ENCODE assay signal across 38 cellular contexts in genomic region chr11:61935861-61936260, GRCh38. TPM values are rescaled to one million over a fixed set of nuclear protein-coding genes. Genes with fewer than 3 reads are reported as not detected.
DNase-seq lines count a peak whose midpoint lies in the region; ATAC-seq, FAIRE-seq and TF ChIP-seq lines count a peak whose summit lies in the region.
"Had no signal": no experiment of that assay in that cellular context is flagged by ENCODE, and none has a peak within 500 bp of the region (broad histone marks: within the 10 kb centered on the region; RNA-seq: fewer than 3 reads in every experiment).

No MANE protein-coding gene starts in this region.

- no peak overlapping the region for H3K4me2 ChIP-seq in K562 (ENCODE audit: insufficient read depth, low read length)
- H3K4me2 ChIP-seq: A549; BLaER1; BLaER1 treated with 17β-estradiol and CSF1 and Interleukin-3, amounts not matched to agents 10 nM and 100 nM had no signal

- in situ Hi-C loops in K562 (cut with MboI) (no loop called here), brain microvascular endothelial cell (cut with HindIII; ENCODE audit: low pct_ligation_motif_present, low sequenced_read_pairs) (no loop called here)

- no peak for TF ChIP-seq EP300 in K562 (IDR thresholded peaks at IDR 0.05; ENCODE audit: low read length)

- no TSS peak for BruUV-seq in K562 (replicated peaks; lab: Mats Ljungman, UMichigan)

- no peak for TF ChIP-seq POLR2A in K562 (conservative IDR thresholded peaks at IDR 0.05)

- 6% methylated on average over 2 of the region's 2 CpGs for WGBS in K562 (ENCODE audit: insufficient coverage, low coverage, missing lambda C conversion rate)

- H4K20me1 ChIP-seq in K562 (replicated peaks; ENCODE audit: control insufficient read depth, insufficient read depth, low read length): no peaks in the 10 kb centered on the region
- H4K20me1 ChIP-seq: BLaER1; BLaER1 treated with 17β-estradiol and CSF1 and Interleukin-3, amounts not matched to agents 10 nM and 100 nM had no signal

- peak; percentile 47 for FAIRE-seq in G401.6 (lab: Jason Lieb, UNC)
- FAIRE-seq in K562 (lab: Jason Lieb, UNC): no peak
- FAIRE-seq in frontal cortex (lab: Jason Lieb, UNC): peak; percentile 42
- FAIRE-seq: A204.1, A549, D721Med had no signal

- no peak overlapping the region for H3K4me3 ChIP-seq in HEK293 (ENCODE audit: low read depth, low read length)
- H3K4me3 ChIP-seq in K562: no peak overlapping the region
- H3K4me3 ChIP-seq in brain microvascular endothelial cell (ENCODE audit: low read depth, low read length): no peak overlapping the region
- H3K4me3 ChIP-seq: A549; BLaER1; BLaER1 treated with 17β-estradiol and CSF1 and Interleukin-3, amounts not matched to agents 10 nM and 100 nM had no signal

- no peak overlapping the region for H3K9ac ChIP-seq in K562 (ENCODE audit: insufficient read depth in 1 of 2, low read depth in 2 of 2, low read length in 2 of 2)
- H3K9ac ChIP-seq: BLaER1; BLaER1 treated with 17β-estradiol and CSF1 and Interleukin-3, amounts not matched to agents 10 nM and 100 nM had no signal

- H3K27ac ChIP-seq in HEK293 (ENCODE audit: extremely low read depth, low read depth, low read length) (no peak overlapping the region), K562 (ENCODE audit: extremely low read depth, low read depth, low read length) (no peak overlapping the region), brain microvascular endothelial cell (no peak overlapping the region)
- H3K27ac ChIP-seq: 22Rv1; A549; BLaER1; BLaER1 treated with 17β-estradiol and CSF1 and Interleukin-3, amounts not matched to agents 10 nM and 100 nM; C4-2B had no signal

- H3K36me3 ChIP-seq in HEK293 (ENCODE audit: control insufficient read depth in 2 of 2, insufficient read depth in 1 of 2, low read length in 2 of 2): no peaks in the 10 kb centered on the region
- no peaks in the 10 kb centered on the region for H3K36me3 ChIP-seq in K562 (ENCODE audit: control insufficient read depth, insufficient read depth, low read length)
- H3K36me3 ChIP-seq in brain microvascular endothelial cell (replicated peaks): no peaks in the 10 kb centered on the region
- H3K36me3 ChIP-seq: BE2C; BLaER1; BLaER1 treated with 17β-estradiol and CSF1 and Interleukin-3, amounts not matched to agents 10 nM and 100 nM had no signal

- DNase-seq in K562 (ENCODE audit: extremely low read depth in 1 of 4, low spot score in 3 of 4) (no peak), frontal cortex (ENCODE audit: low spot score in 2 of 2) (no peak), brain microvascular endothelial cell (no peak), GM20000 (ENCODE audit: low spot score) (no peak), GM10266 (ENCODE audit: extremely low spot score) (no peak)
- DNase-seq: 8988T; ACHN; AML-193; BE2C; C1 segment of cervical spinal cord; Caco-2; Calu3; CD4-positive, alpha-beta memory T cell; CD4-positive, alpha-beta T cell; CD4-positive, CD25-positive, alpha-beta regulatory T cell; CD8-positive, alpha-beta memory T cell; CD8-positive, alpha-beta T cell; COR-L47; DMS 273 treated with DMSO at 0.1 percent for 48 hours; DMS153; DMS53; DMS79; DMS79 treated with DMSO at 0.1 percent for 48 hours; DND-41; EL had no signal

- TF ChIP-seq RAD21 in K562 (CRISPR knock-in tag; conservative IDR thresholded peaks at IDR 0.05 in 1 of 2, IDR thresholded peaks at IDR 0.05 in 1 of 2): no peak

- H3K9me3 ChIP-seq in HEK293 (ENCODE audit: control insufficient read depth, insufficient read depth, low read depth, low read length) (no peaks in the 10 kb centered on the region), K562 (replicated peaks; ENCODE audit: control insufficient read depth, insufficient read depth, low read depth, low read length) (peaks cover 5% of the 10 kb centered on the region; the same call in 1 of the 2 replicates)
- H3K9me3 ChIP-seq: BE2C had no signal

- no peaks in the 10 kb centered on the region for H3K4me1 ChIP-seq in HEK293 (ENCODE audit: control insufficient read depth, insufficient read depth, low read length)
- H3K4me1 ChIP-seq in K562 (replicated peaks in 1 of 2; ENCODE audit: control insufficient read depth in 2 of 2, insufficient read depth in 2 of 2, low read length in 2 of 2): no peaks in the 10 kb centered on the region
- H3K4me1 ChIP-seq: A549; BE2C; BLaER1; BLaER1 treated with 17β-estradiol and CSF1 and Interleukin-3, amounts not matched to agents 10 nM and 100 nM; Caco-2 had no signal

- no peaks in the 10 kb centered on the region for H3K79me2 ChIP-seq in K562 (ENCODE audit: control insufficient read depth, insufficient read depth, low read length)

- ATAC-seq in K562 (no peak), GM19467 (IDR thresholded peaks at IDR 0.05; ENCODE audit: unreplicated experiment) (no peak)
- ATAC-seq: A549; CD8-positive, alpha-beta T cell had no signal

- no peak overlapping the region for H2AFZ ChIP-seq in K562 (ENCODE audit: low read depth, low read length)

- CTCF ChIA-PET in HEK293 (lab: Yijun Ruan, JAX): interaction anchor here (1.1 to 1.7 kb wide), 2 partner anchors 12 to 139 kb away, joined by 3 to 9 read pairs; no protein-coding TSS in a partner anchor
- CTCF ChIA-PET in K562 (lab: Yijun Ruan, JAX; ENCODE audit: low intra/inter-chr PET ratio): no interaction called here

- H3K27me3 ChIP-seq in K562 (ENCODE audit: control insufficient read depth in 2 of 2, insufficient read depth in 2 of 2, low read length in 2 of 2) (no peaks in the 10 kb centered on the region), brain microvascular endothelial cell (replicated peaks) (no peaks in the 10 kb centered on the region)
- H3K27me3 ChIP-seq: BE2C; BLaER1; BLaER1 treated with 17β-estradiol and CSF1 and Interleukin-3, amounts not matched to agents 10 nM and 100 nM had no signal

- intact Hi-C loops in K562 (cut with micrococcal nuclease): no loop called here

- TF ChIP-seq CTCF in HEK293 (tag by site-specific recombination; IDR thresholded peaks at IDR 0.05) (no peak), K562 (IDR thresholded peaks at IDR 0.05 in 2 of 3, conservative IDR thresholded peaks at IDR 0.05 in 1 of 3; ENCODE audit: insufficient read depth in 2 of 3, low read depth in 1 of 3, low read length in 3 of 3) (no peak), brain microvascular endothelial cell (IDR thresholded peaks at IDR 0.05; ENCODE audit: low read depth, low read length, missing control alignments) (no peak), GM20000 (IDR thresholded peaks at IDR 0.05; ENCODE audit: extremely low read depth, missing control alignments) (no peak), GM10266 (IDR thresholded peaks at IDR 0.05; ENCODE audit: control insufficient read depth, insufficient read depth, low read depth, missing control alignments) (no peak)

- POLR2A ChIA-PET in HEK293 (lab: Yijun Ruan, JAX) (no interaction called here), K562 (lab: Yijun Ruan, JAX) (interaction anchor here (3.1 kb wide), 1 partner anchor 12 kb away, joined by 10 read pairs; no protein-coding TSS in a partner anchor)

- no peaks in the 10 kb centered on the region for H3K9me1 ChIP-seq in K562 (ENCODE audit: control insufficient read depth, insufficient read depth, low read length)

RNA-seq across cellular contexts. Expression of gene BEST1, which starts 14.3 kb away (rescaled TPM):
- total RNA-seq in K562 (2011; cell fraction: chromatin; rRNA removed; ENCODE audit: low replicate concordance): 4.5 and 6.1 TPM in 2 replicates
- 4.7 and 5.5 TPM in 2 replicates for total RNA-seq in K562 (2011; cell fraction: nucleolus; rRNA removed)
- 4.4 and 5.5 TPM in 2 replicates for total RNA-seq in K562 (2011; cell fraction: nucleoplasm; rRNA removed)
- total RNA-seq in K562 (2014; rRNA removed): 0.36 and 0.61 TPM in 2 replicates
- total RNA-seq in K562 (2014; rRNA removed; fragmentation: Illumina TruSeq; extraction: Trizol): 0.35 and 0.40 TPM in 2 replicates
- 0.07 and 0.11 TPM in 2 replicates for total RNA-seq in K562 (2015; rRNA removed; fragmentation: Illumina TruSeq; extraction: Trizol)
- 0.85 and 1.0 TPM in 2 replicates for total RNA-seq in K562 (2021)
- polyA plus RNA-seq in K562 (2011; rRNA removed): 0.22 and 0.49 TPM in 2 replicates
- 0.15 and 0.35 TPM in 2 replicates for polyA plus RNA-seq in K562 (2011; cell fraction: cytosol; rRNA removed)
- 1.4 and 1.9 TPM in 2 replicates for polyA plus RNA-seq in K562 (2011; cell fraction: nucleus; rRNA removed)
- polyA plus RNA-seq in K562 (2012): 1.0 and 15.0 TPM in 2 replicates
- polyA plus RNA-seq in K562 (2014; fragmentation: Illumina TruSeq; extraction: Trizol): 0.73 and 0.86 TPM in 2 replicates
- polyA plus RNA-seq in K562 (2014; fragmentation: Nextera tagmentation; extraction: Ambion mirVana): under 1 TPM; 0.27 to 0.62 TPM
- polyA plus RNA-seq in K562 (2014; rRNA removed): 1.3 TPM in 2 replicates
- polyA minus RNA-seq in K562 (2011; rRNA and poly(A)+ RNA removed): 0.28 and 0.66 TPM in 2 replicates
- not detected in 2 replicates for polyA minus RNA-seq in K562 (2011; cell fraction: cytosol; rRNA and poly(A)+ RNA removed)
- polyA minus RNA-seq in K562 (2011; cell fraction: nucleus; rRNA and poly(A)+ RNA removed): 0.67 and 2.3 TPM in 2 replicates
- total RNA-seq in frontal cortex: 1.6 TPM
- total RNA-seq: Daoy had no signal

RNA-seq across cellular contexts. Expression of gene RAB3IL1, which starts 18.5 kb away (rescaled TPM):
- total RNA-seq in K562 (2011; cell fraction: chromatin; rRNA removed; ENCODE audit: low replicate concordance): 21.2 and 46.4 TPM in 2 replicates
- total RNA-seq in K562 (2011; cell fraction: nucleolus; rRNA removed): 27.3 and 33.0 TPM in 2 replicates
- total RNA-seq in K562 (2011; cell fraction: nucleoplasm; rRNA removed): 19.3 and 24.0 TPM in 2 replicates
- total RNA-seq in K562 (2014; rRNA removed): 17.6 and 19.8 TPM in 2 replicates
- 2.0 and 3.7 TPM in 2 replicates for total RNA-seq in K562 (2014; rRNA removed; fragmentation: Illumina TruSeq; extraction: Trizol)
- total RNA-seq in K562 (2015; rRNA removed; fragmentation: Illumina TruSeq; extraction: Trizol): 8.9 and 10.3 TPM in 2 replicates
- 42.6 and 46.2 TPM in 2 replicates for total RNA-seq in K562 (2021)
- 15.5 and 17.7 TPM in 2 replicates for polyA plus RNA-seq in K562 (2011; rRNA removed)
- 18.3 and 41.7 TPM in 2 replicates for polyA plus RNA-seq in K562 (2011; cell fraction: cytosol; rRNA removed)
- 25.8 and 42.6 TPM in 2 replicates for polyA plus RNA-seq in K562 (2011; cell fraction: nucleus; rRNA removed)
- 15.9 and 29.1 TPM in 2 replicates for polyA plus RNA-seq in K562 (2012)
- polyA plus RNA-seq in K562 (2014; fragmentation: Illumina TruSeq; extraction: Trizol): 25.1 and 31.8 TPM in 2 replicates
- polyA plus RNA-seq in K562 (2014; fragmentation: Nextera tagmentation; extraction: Ambion mirVana): under 1 TPM; 0.15 to 0.25 TPM
- polyA plus RNA-seq in K562 (2014; rRNA removed): 28.2 and 29.7 TPM in 2 replicates
- 6.1 and 11.2 TPM in 2 replicates for polyA minus RNA-seq in K562 (2011; rRNA and poly(A)+ RNA removed)
- 22.8 and 26.0 TPM in 2 replicates for polyA minus RNA-seq in K562 (2011; cell fraction: cytosol; rRNA and poly(A)+ RNA removed)
- 13.3 and 13.9 TPM in 2 replicates for polyA minus RNA-seq in K562 (2011; cell fraction: nucleus; rRNA and poly(A)+ RNA removed)
- 1.6 TPM for total RNA-seq in frontal cortex
- total RNA-seq: B cell; CD4-positive, alpha-beta T cell; CD4-positive, CD25-positive, alpha-beta regulatory T cell; CD8-positive, alpha-beta T cell had no signal
- polyA plus RNA-seq: CD14-positive monocyte; CD4-positive, alpha-beta memory T cell; CD4-positive, CD25-positive, alpha-beta regulatory T cell; CD8-positive, alpha-beta memory T cell had no signal

RNA-seq across cellular contexts. Expression of gene FTH1, which starts 31.6 kb away (rescaled TPM):
- total RNA-seq in K562 (2011; cell fraction: chromatin; rRNA removed; ENCODE audit: low replicate concordance): 340 and 424 TPM in 2 replicates
- 235 and 254 TPM in 2 replicates for total RNA-seq in K562 (2011; cell fraction: nucleolus; rRNA removed)
- total RNA-seq in K562 (2011; cell fraction: nucleoplasm; rRNA removed): 466 and 809 TPM in 2 replicates
- total RNA-seq in K562 (2014; rRNA removed) (542 and 714 TPM in 2 replicates), K562 (2014; rRNA removed; fragmentation: Illumina TruSeq; extraction: Trizol) (854 and 941 TPM in 2 replicates), K562 (2015; rRNA removed; fragmentation: Illumina TruSeq; extraction: Trizol) (794 and 802 TPM in 2 replicates), K562 (2021) (1,987 and 1,991 TPM in 2 replicates), frontal cortex (254 TPM)
- polyA plus RNA-seq in K562 (2011; rRNA removed) (692 and 749 TPM in 2 replicates), K562 (2014; fragmentation: Illumina TruSeq; extraction: Trizol) (2,369 and 3,146 TPM in 2 replicates), K562 (2014; fragmentation: Nextera tagmentation; extraction: Ambion mirVana) (100 to 1,000 TPM; 370 to 426 TPM), K562 (2014; rRNA removed) (1,104 and 1,916 TPM in 2 replicates)
- 753 and 1,113 TPM in 2 replicates for polyA plus RNA-seq in K562 (2011; cell fraction: cytosol; rRNA removed)
- polyA plus RNA-seq in K562 (2011; cell fraction: nucleus; rRNA removed): 360 and 464 TPM in 2 replicates
- 2,840 and 5,114 TPM in 2 replicates for polyA plus RNA-seq in K562 (2012)
- 797 and 971 TPM in 2 replicates for polyA minus RNA-seq in K562 (2011; rRNA and poly(A)+ RNA removed)
- 687 and 1,035 TPM in 2 replicates for polyA minus RNA-seq in K562 (2011; cell fraction: cytosol; rRNA and poly(A)+ RNA removed)
- polyA minus RNA-seq in K562 (2011; cell fraction: nucleus; rRNA and poly(A)+ RNA removed): 101 and 228 TPM in 2 replicates

RNA-seq across cellular contexts. Expression of gene FADS3, which starts 44.5 kb away (rescaled TPM):
- total RNA-seq in K562 (2011; cell fraction: chromatin; rRNA removed; ENCODE audit: low replicate concordance): 196 and 689 TPM in 2 replicates
- 626 and 786 TPM in 2 replicates for total RNA-seq in K562 (2011; cell fraction: nucleolus; rRNA removed)
- 287 and 362 TPM in 2 replicates for total RNA-seq in K562 (2011; cell fraction: nucleoplasm; rRNA removed)
- total RNA-seq in K562 (2014; rRNA removed) (92.7 and 125 TPM in 2 replicates), K562 (2014; rRNA removed; fragmentation: Illumina TruSeq; extraction: Trizol) (18.6 and 32.4 TPM in 2 replicates), K562 (2015; rRNA removed; fragmentation: Illumina TruSeq; extraction: Trizol) (55.1 and 55.3 TPM in 2 replicates), K562 (2021) (105 and 106 TPM in 2 replicates), frontal cortex (35.5 TPM)
- polyA plus RNA-seq in K562 (2011; rRNA removed) (148 and 226 TPM in 2 replicates), K562 (2014; fragmentation: Illumina TruSeq; extraction: Trizol) (92.0 and 101 TPM in 2 replicates), K562 (2014; fragmentation: Nextera tagmentation; extraction: Ambion mirVana) (1 to 10 TPM in 1 of 2 experiments, under 1 TPM in 1; 0.97 to 3.3 TPM), K562 (2014; rRNA removed) (133 and 139 TPM in 2 replicates)
- polyA plus RNA-seq in K562 (2011; cell fraction: cytosol; rRNA removed): 155 and 315 TPM in 2 replicates
- 2,057 and 2,412 TPM in 2 replicates for polyA plus RNA-seq in K562 (2011; cell fraction: nucleus; rRNA removed)
- polyA plus RNA-seq in K562 (2012): 65.8 and 82.0 TPM in 2 replicates
- polyA minus RNA-seq in K562 (2011; rRNA and poly(A)+ RNA removed): 33.8 and 64.4 TPM in 2 replicates
- polyA minus RNA-seq in K562 (2011; cell fraction: cytosol; rRNA and poly(A)+ RNA removed): 109 and 120 TPM in 2 replicates
- 200 TPM in 2 replicates for polyA minus RNA-seq in K562 (2011; cell fraction: nucleus; rRNA and poly(A)+ RNA removed)
